Comparison of ENCODE assay signal across 8 cellular contexts in the genomic region with DNA sequence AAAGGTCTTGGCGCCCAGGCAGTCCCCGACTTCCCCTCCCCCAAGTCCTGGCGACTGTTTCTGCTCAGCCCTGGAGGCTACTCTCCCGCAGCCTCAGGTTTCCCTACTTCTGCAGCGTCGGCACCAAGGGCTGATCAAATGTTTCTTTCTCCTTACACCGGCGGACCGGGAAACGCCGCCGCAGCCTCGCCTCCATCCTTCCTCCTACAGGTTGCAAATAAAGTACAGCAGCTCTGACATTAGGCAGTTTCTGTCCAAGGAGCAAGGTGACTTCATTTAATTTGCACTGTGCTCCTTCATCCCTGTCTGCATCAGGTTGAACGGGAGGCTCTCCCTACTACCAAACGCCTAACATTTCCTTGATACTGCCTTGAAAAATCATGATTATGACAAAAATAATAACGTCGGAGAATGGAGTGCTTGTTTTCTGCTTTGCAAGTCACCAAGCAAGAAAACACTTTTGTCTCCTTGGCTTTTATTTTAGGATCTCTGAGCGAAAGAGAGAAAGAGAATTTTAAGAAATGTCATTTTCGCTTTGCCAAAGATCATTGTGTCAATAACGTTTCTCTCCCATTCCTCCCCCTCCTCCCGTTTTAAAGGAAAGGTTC. TPM values are rescaled to one million over a fixed set of nuclear protein-coding genes. Genes with fewer than 3 reads are reported as not detected.
DNase-seq lines count a peak whose midpoint lies in the region; ATAC-seq, FAIRE-seq and TF ChIP-seq lines count a peak whose summit lies in the region.

No MANE protein-coding gene starts in this region.

- no peaks in the 10 kb centered on the region for H3K36me3 ChIP-seq in GM06990 (ENCODE audit: control insufficient read depth, insufficient read depth, low read length)

- ATAC-seq in T-helper 17 cell (peak; percentile 43), omental fat pad (ENCODE audit: low FRiP score) (no peak)

- no peaks in the 10 kb centered on the region for H3K36me3 Mint-ChIP-seq in T-helper 17 cell (ENCODE audit: low read depth)
- peaks cover 7% of the 10 kb centered on the region for H3K36me3 Mint-ChIP-seq in endothelial cell (ENCODE audit: low read depth, unreplicated experiment)
- H3K36me3 Mint-ChIP-seq in neural crest cell (ENCODE audit: low read depth), result peaks cover 4% of the 10 kb centered on the region

- peak overlapping the region; percentile 94 for H3K4me3 Mint-ChIP-seq in T-helper 17 cell
- peak overlapping the region; percentile 78 for H3K4me3 Mint-ChIP-seq in endothelial cell (ENCODE audit: unreplicated experiment)
- H3K4me3 Mint-ChIP-seq in neural crest cell, result peak overlapping the region; percentile 39

- TF ChIP-seq CTCF in GM06990 (IDR thresholded peaks at IDR 0.05; ENCODE audit: insufficient read depth, low read length, poor library complexity, severe bottlenecking), result no peak
- no peak for TF ChIP-seq CTCF in endothelial cell (IDR thresholded peaks at IDR 0.05; ENCODE audit: unreplicated experiment)
- no peak for TF ChIP-seq CTCF in neural crest cell (conservative IDR thresholded peaks at IDR 0.05)
- TF ChIP-seq CTCF in omental fat pad (IDR thresholded peaks at IDR 0.05), result no peak

- H3K9me3 ChIP-seq in T-helper 17 cell (ENCODE audit: control insufficient read depth, low read length, poor library complexity, severe bottlenecking), result no peaks in the 10 kb centered on the region

- no peak for DNase-seq in GM06990 (ENCODE audit: extremely low read depth, insufficient read length)
- peak; percentile 15 to 17 (median 15) for DNase-seq in T-helper 17 cell
- peak; percentile 14 for DNase-seq in endothelial cell (ENCODE audit: low spot score)
- DNase-seq in neural crest cell (ENCODE audit: low read depth, low spot score), result peak; percentile 1
- no peak for DNase-seq in frontal cortex (ENCODE audit: low spot score in 2 of 2)
- no peak for DNase-seq in NCI-H146 treated with DMSO at 0.1 percent for 48 hours (lab: John Stamatoyannopoulos, UW; ENCODE audit: unreplicated experiment)
- no peak for DNase-seq in omental fat pad (ENCODE audit: low spot score)
- no peak for DNase-seq in HK-2 (ENCODE audit: unreplicated experiment)

- H3K27me3 Mint-ChIP-seq in T-helper 17 cell, result peaks cover 8% of the 10 kb centered on the region
- peaks cover 5% of the 10 kb centered on the region for H3K27me3 Mint-ChIP-seq in endothelial cell (ENCODE audit: unreplicated experiment)
- peaks cover 83% of the 10 kb centered on the region for H3K27me3 Mint-ChIP-seq in neural crest cell (ENCODE audit: low read depth)

- peaks cover 6% of the 10 kb centered on the region for H3K9me3 Mint-ChIP-seq in endothelial cell (ENCODE audit: unreplicated experiment)
- H3K9me3 Mint-ChIP-seq in neural crest cell, result no peaks in the 10 kb centered on the region

- H3K27me3 ChIP-seq in GM06990 (replicated peaks; ENCODE audit: control insufficient read depth, insufficient read depth, low read length), result peaks cover 6% of the 10 kb centered on the region

- H3K4me1 Mint-ChIP-seq in T-helper 17 cell (peaks cover 57% of the 10 kb centered on the region), endothelial cell (ENCODE audit: unreplicated experiment) (peaks cover 41% of the 10 kb centered on the region), neural crest cell (peaks cover 13% of the 10 kb centered on the region)

- peak overlapping the region; percentile 46 for H3K4me3 ChIP-seq in GM06990 (replicated peaks; ENCODE audit: low read depth, low read length)

- peak overlapping the region; percentile 98 for H3K27ac Mint-ChIP-seq in T-helper 17 cell
- no peak overlapping the region for H3K27ac Mint-ChIP-seq in endothelial cell (ENCODE audit: unreplicated experiment)
- no peak overlapping the region for H3K27ac Mint-ChIP-seq in neural crest cell (ENCODE audit: unreplicated experiment)

- no peak for FAIRE-seq in frontal cortex (lab: Jason Lieb, UNC)

RNA-seq across cellular contexts. Expression of gene CLIC5, which starts 1.0 kb away (rescaled TPM):
- total RNA-seq in T-helper 17 cell, result 10 to 100 TPM in 1 of 2 donors, 1 to 10 TPM in 1; 7.2 to 10.1 TPM
- 10.9 TPM for total RNA-seq in endothelial cell (ENCODE audit: unreplicated experiment)
- total RNA-seq in neural crest cell, result 0.20 TPM in 1 of 2 replicates, not detected in the other
- total RNA-seq in frontal cortex, result 1.2 TPM
- total RNA-seq in omental fat pad, result 10 to 100 TPM in 3 of 4 donors, 1 to 10 TPM in 1; 9.4 to 56.0 (median 21.5) TPM

Comparison
In these comparisons a context has a peak if more than half of its experiments do, and no peak if none do; other contexts are left out.
1. DNase-seq: peak in T-helper 17 cell (3 of 3), endothelial cell (single experiment) and neural crest cell (single experiment); none in GM06990 (single experiment), frontal cortex (0 of 2), NCI-H146 treated with DMSO at 0.1 percent for 48 hours (single experiment), omental fat pad (single experiment) and HK-2 (single experiment).
2. H3K4me3 Mint-ChIP-seq: peak in every context shown above with its lines; median percentile 94 in T-helper 17 cell; 78 in endothelial cell; 39 in neural crest cell.